Comparison of ENCODE assay signal across 12 cellular contexts in the genomic region with DNA sequence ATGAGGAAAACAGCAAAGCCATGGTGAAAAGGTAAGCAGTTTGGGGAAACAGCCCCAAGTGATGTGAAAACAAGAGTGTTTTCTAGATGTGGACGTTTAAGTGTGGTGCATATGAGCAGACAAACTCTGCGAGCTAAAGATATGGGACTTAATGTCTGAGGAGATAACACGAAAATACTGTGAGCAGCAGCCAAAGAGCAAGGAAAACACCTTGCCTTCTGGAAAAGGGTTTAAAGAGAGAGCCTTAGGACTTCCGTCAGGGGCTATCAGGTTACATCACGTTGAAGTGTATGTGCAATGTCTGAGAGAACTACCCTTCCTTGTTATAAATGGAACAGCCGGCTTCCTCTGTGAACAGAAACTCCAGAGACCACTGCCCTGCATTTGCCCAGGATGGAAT. TPM values are rescaled to one million over a fixed set of nuclear protein-coding genes. Genes with fewer than 3 reads are reported as not detected.
DNase-seq lines count a peak whose midpoint lies in the region; ATAC-seq lines count a peak whose summit lies in the region.
"Had no signal": no experiment of that assay in that cellular context is flagged by ENCODE, and none has a peak within 500 bp of the region (broad histone marks: within the 10 kb centered on the region; RNA-seq: fewer than 3 reads in every experiment).

No MANE protein-coding gene starts in this region.

- H3K36me3 Mint-ChIP-seq in T-helper 1 cell treated with Interleukin-12 subunit alpha and Interleukin-12 subunit beta and Interleukin-4 antibody, amounts not matched to agents 30 μg/mL and 1 μg/mL, for 36 hours (ENCODE audit: low read depth): peaks cover 31% of the 10 kb centered on the region
- peaks cover 29% of the 10 kb centered on the region for H3K36me3 Mint-ChIP-seq in activated CD4-positive, alpha-beta memory T cell treated with anti-CD3 and anti-CD28 coated beads for 36 hours
- peaks cover 0 to 77% (median 14%) of the 10 kb centered on the region in 3 donors for H3K36me3 Mint-ChIP-seq in naive thymus-derived CD8-positive, alpha-beta T cell

- H3K27ac Mint-ChIP-seq in T-helper 1 cell treated with Interleukin-12 subunit alpha and Interleukin-12 subunit beta and Interleukin-4 antibody, amounts not matched to agents 30 μg/mL and 1 μg/mL, for 36 hours: peak overlapping the region; percentile 90
- peak overlapping the region; percentile 89 for H3K27ac Mint-ChIP-seq in activated CD4-positive, alpha-beta memory T cell treated with anti-CD3 and anti-CD28 coated beads for 36 hours
- H3K27ac Mint-ChIP-seq in naive thymus-derived CD8-positive, alpha-beta T cell: peak overlapping the region; percentile 68 to 98 (median 94)

- CTCF ChIA-PET in activated CD4-positive, alpha-beta memory T cell treated with anti-CD3 and anti-CD28 coated beads for 36 hours (lab: Charles Lee): interaction anchor here (1.4 to 2.7 kb wide), 2 partner anchors 84 to 95 kb away, joined by 6 read pairs; no protein-coding TSS in a partner anchor

- peak overlapping the region; percentile 29 for H3K4me3 Mint-ChIP-seq in T-helper 1 cell treated with Interleukin-12 subunit alpha and Interleukin-12 subunit beta and Interleukin-4 antibody, amounts not matched to agents 30 μg/mL and 1 μg/mL, for 36 hours
- peak overlapping the region; percentile 46 for H3K4me3 Mint-ChIP-seq in activated CD4-positive, alpha-beta memory T cell treated with anti-CD3 and anti-CD28 coated beads for 36 hours
- peak overlapping the region; percentile 47 to 87 (median 72) for H3K4me3 Mint-ChIP-seq in naive thymus-derived CD8-positive, alpha-beta T cell

- POLR2A ChIA-PET in activated CD4-positive, alpha-beta memory T cell treated with anti-CD3 and anti-CD28 coated beads for 36 hours (lab: Charles Lee): interaction anchor here (0.7 to 5.0 kb wide), 8 partner anchors 14 to 83 kb away, joined by 3 to 24 read pairs (median 4); no protein-coding TSS in a partner anchor
- POLR2A ChIA-PET in naive thymus-derived CD8-positive, alpha-beta T cell (lab: Charles Lee): interaction anchor here (0.8 to 15.6 kb wide), 17 partner anchors 8 to 95 kb away, joined by 3 to 206 read pairs (median 9); a partner anchor contains a TSS

- DNase-seq in T-helper 1 cell: no peak
- no peak for DNase-seq in activated CD4-positive, alpha-beta memory T cell treated with anti-CD3 and anti-CD28 coated beads for 36 hours
- DNase-seq in naive thymus-derived CD8-positive, alpha-beta T cell: no peak
- DNase-seq in NCI-H345 (lab: John Stamatoyannopoulos, UW): no peak
- DNase-seq in amniotic stem cell (lab: John Stamatoyannopoulos, UW): no peak
- no peak for DNase-seq in T-helper 9 cell
- DNase-seq: NCI-H446 treated with DMSO at 0.1 percent for 48 hours; SK-N-SH; stimulated activated CD4-positive, alpha-beta T cell treated with anti-CD3 and anti-CD28 coated beads, Interleukin-12 subunit alpha, Interleukin-12 subunit beta, amount 100 ng/mL, for 4 hours had no signal

- peaks cover 2% of the 10 kb centered on the region for H3K27me3 Mint-ChIP-seq in T-helper 1 cell treated with Interleukin-12 subunit alpha and Interleukin-12 subunit beta and Interleukin-4 antibody, amounts not matched to agents 30 μg/mL and 1 μg/mL, for 36 hours (ENCODE audit: low read depth)
- no peaks in the 10 kb centered on the region for H3K27me3 Mint-ChIP-seq in activated CD4-positive, alpha-beta memory T cell treated with anti-CD3 and anti-CD28 coated beads for 36 hours
- H3K27me3 Mint-ChIP-seq in naive thymus-derived CD8-positive, alpha-beta T cell: no peaks in the 10 kb centered on the region

- intact Hi-C loops in activated CD4-positive, alpha-beta memory T cell treated with anti-CD3 and anti-CD28 coated beads for 36 hours (cut with micrococcal nuclease): no loop called here

- no peak for ATAC-seq in naive thymus-derived CD8-positive, alpha-beta T cell
- ATAC-seq: left lobe of liver had no signal

- peaks cover 89% of the 10 kb centered on the region for H3K36me3 ChIP-seq in KOPT-K1 (ENCODE audit: insufficient read depth, low read length)

- H3K4me1 Mint-ChIP-seq in T-helper 1 cell treated with Interleukin-12 subunit alpha and Interleukin-12 subunit beta and Interleukin-4 antibody, amounts not matched to agents 30 μg/mL and 1 μg/mL, for 36 hours (ENCODE audit: low read depth): peaks cover 86% of the 10 kb centered on the region
- H3K4me1 Mint-ChIP-seq in activated CD4-positive, alpha-beta memory T cell treated with anti-CD3 and anti-CD28 coated beads for 36 hours (ENCODE audit: low read depth): peaks cover 100% of the 10 kb centered on the region
- peaks cover 58 to 100% (median 97%) of the 10 kb centered on the region in 4 donors for H3K4me1 Mint-ChIP-seq in naive thymus-derived CD8-positive, alpha-beta T cell

- no peaks in the 10 kb centered on the region for H3K9me3 Mint-ChIP-seq in T-helper 1 cell treated with Interleukin-12 subunit alpha and Interleukin-12 subunit beta and Interleukin-4 antibody, amounts not matched to agents 30 μg/mL and 1 μg/mL, for 36 hours
- H3K9me3 Mint-ChIP-seq in activated CD4-positive, alpha-beta memory T cell treated with anti-CD3 and anti-CD28 coated beads for 36 hours: no peaks in the 10 kb centered on the region
- H3K9me3 Mint-ChIP-seq in naive thymus-derived CD8-positive, alpha-beta T cell: no peaks in the 10 kb centered on the region

- H3K27ac ChIP-seq in KOPT-K1 (ENCODE audit: low read depth, low read length, poor library complexity, severe bottlenecking): peak overlapping the region; percentile 6

- H3K9me3 ChIP-seq in KOPT-K1 (ENCODE audit: insufficient read depth, low read length, poor library complexity, severe bottlenecking): no peaks in the 10 kb centered on the region
- H3K9me3 ChIP-seq: SK-N-SH had no signal

RNA-seq across cellular contexts. Expression of a gene that starts 54.2 kb away (rescaled TPM):
- 100 to 1,000 TPM; 111 to 122 TPM for total RNA-seq in activated CD4-positive, alpha-beta memory T cell treated with anti-CD3 and anti-CD28 coated beads for 36 hours
- 100 to 1,000 TPM; 828 to 859 TPM for total RNA-seq in naive thymus-derived CD8-positive, alpha-beta T cell
- polyA plus RNA-seq in naive thymus-derived CD8-positive, alpha-beta T cell: 100 to 1,000 TPM; 400 to 836 (median 554) TPM

Comparison
In these comparisons a context has a peak if more than half of its experiments do, and no peak if none do; other contexts are left out.
1. RNA of a gene that starts 54.2 kb away (total RNA-seq): 828 to 859 TPM in naive thymus-derived CD8-positive, alpha-beta T cell; 111 to 122 TPM in activated CD4-positive, alpha-beta memory T cell treated with anti-CD3 and anti-CD28 coated beads for 36 hours; every median in the first group is over 4 times any median in the second.
2. Peak in every context shown above with its lines, with median percentiles within 50 percentile points of each other: H3K27ac Mint-ChIP-seq and H3K4me3 Mint-ChIP-seq.